In the genomic region with DNA sequence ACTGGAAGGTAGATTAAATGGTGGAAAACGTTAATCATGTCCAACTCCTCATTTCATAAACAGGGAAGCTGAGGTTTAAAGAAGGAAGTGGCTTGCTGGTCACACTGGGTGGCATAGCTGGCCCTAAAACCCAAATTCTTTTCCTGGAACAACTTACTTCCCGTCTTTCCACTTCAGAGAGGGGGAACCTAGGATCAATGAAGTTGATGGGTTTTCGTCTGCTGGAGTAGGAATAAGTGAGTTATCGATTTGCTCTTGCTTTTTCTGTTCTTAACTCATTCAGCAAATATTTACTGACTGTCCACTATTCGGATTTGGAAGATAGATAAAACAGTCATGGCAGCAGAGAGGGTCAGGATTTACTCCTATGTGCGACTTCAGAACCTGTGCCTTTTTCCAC, we compare ENCODE assay signal across 14 cellular contexts. TPM values are rescaled to one million over a fixed set of nuclear protein-coding genes. Genes with fewer than 3 reads are reported as not detected.
DNase-seq lines count a peak whose midpoint lies in the region; ATAC-seq and TF ChIP-seq lines count a peak whose summit lies in the region.
"Had no signal": no experiment of that assay in that cellular context is flagged by ENCODE, and none has a peak within 500 bp of the region (broad histone marks: within the 10 kb centered on the region; RNA-seq: fewer than 3 reads in every experiment).

No MANE protein-coding gene starts in this region.

- no peak overlapping the region for H3K4me3 Mint-ChIP-seq in endodermal cell

- H3K27me3 Mint-ChIP-seq in endodermal cell (ENCODE audit: insufficient read depth), result no peaks in the 10 kb centered on the region
- H3K27me3 Mint-ChIP-seq: activated CD4-positive, alpha-beta memory T cell treated with anti-CD3 and anti-CD28 coated beads, Interleukin-2, amount 10 ng/mL, durations not matched to agents 7 days and 5 days had no signal

- peak overlapping the region in 6 of 10 donors; percentile 2 to 97 (median 94) for H3K27ac ChIP-seq in heart right ventricle
- H3K27ac ChIP-seq in endodermal cell (ENCODE audit: low read depth, low read length), result no peak overlapping the region
- peak overlapping the region; percentile 97 for H3K27ac ChIP-seq in upper lobe of right lung

- TF ChIP-seq CTCF in heart right ventricle (IDR thresholded peaks at IDR 0.05) (no peak), endodermal cell (conservative IDR thresholded peaks at IDR 0.05) (no peak), upper lobe of right lung (IDR thresholded peaks at IDR 0.05) (no peak)

- H3K36me3 Mint-ChIP-seq in endodermal cell (ENCODE audit: low read depth), result peaks cover 11% of the 10 kb centered on the region

- H3K4me3 ChIP-seq in heart right ventricle (peak overlapping the region in 1 of 10 donors; percentile 69), endodermal cell (ENCODE audit: low read length) (no peak overlapping the region), upper lobe of right lung (peak overlapping the region; percentile 64)
- H3K4me3 ChIP-seq: lung had no signal

- intact Hi-C loops in heart right ventricle (cut with DNase I) (loop anchor here in 4 of 10 donors (2.0 to 5.0 kb wide), 4 partner anchors 39 to 75 kb away; a partner anchor contains a TSS), left ventricle myocardium superior (cut with micrococcal nuclease) (no loop called here), upper lobe of right lung (cut with DNase I) (loop anchor here (10.0 kb wide), 1 partner anchor 73 kb away; no protein-coding TSS in a partner anchor)

- ATAC-seq in heart right ventricle (no peak), left ventricle myocardium superior (no peak), upper lobe of right lung (no peak), GM21360 (IDR thresholded peaks at IDR 0.05; ENCODE audit: unreplicated experiment) (no peak)

- no peak overlapping the region for H3K9ac ChIP-seq in endodermal cell (ENCODE audit: extremely low read depth, low read length, poor library complexity, severe bottlenecking)

- WGBS in heart right ventricle, 2 donors, result 82% methylated on average over 6 of the region's 6 CpGs
- WGBS in endodermal cell (ENCODE audit: insufficient coverage in 1 of 2, insufficient read length in 1 of 2), 2 experiments, result 90 to 100% methylated on average over 3 to 6 of the region's 6 CpGs

- DNase-seq in heart right ventricle, result no peak
- no peak for DNase-seq in left ventricle myocardium superior
- peak; percentile 10 for DNase-seq in endodermal cell
- DNase-seq in upper lobe of right lung, result no peak
- no peak for DNase-seq in NCI-H1092 treated with DMSO at 0.1 percent for 48 hours (lab: John Stamatoyannopoulos, UW)
- DNase-seq: activated CD4-positive, alpha-beta memory T cell treated with anti-CD3 and anti-CD28 coated beads, Interleukin-2, amount 10 ng/mL, durations not matched to agents 7 days and 5 days; caudate nucleus; DMS53; GM23248; hippocampal formation; T-helper 2 cell had no signal

- H3K27ac Mint-ChIP-seq in endodermal cell, result no peak overlapping the region

- H3K4me1 ChIP-seq in heart right ventricle (peaks cover 10 to 79% (median 46%) of the 10 kb centered on the region in 9 donors), endodermal cell (ENCODE audit: control insufficient read depth, insufficient read depth, low read length) (no peaks in the 10 kb centered on the region), upper lobe of right lung (peaks cover 66% of the 10 kb centered on the region)

- H3K36me3 ChIP-seq in heart right ventricle (peaks cover 0 to 22% (median 9%) of the 10 kb centered on the region in 9 donors), endodermal cell (ENCODE audit: control insufficient read depth, insufficient read depth, low read length) (peaks cover 16% of the 10 kb centered on the region), upper lobe of right lung (peaks cover 21% of the 10 kb centered on the region)

- H3K27me3 ChIP-seq in heart right ventricle (no peaks in the 10 kb centered on the region), endodermal cell (ENCODE audit: control insufficient read depth, insufficient read depth, low read length, poor library complexity, severe bottlenecking) (no peaks in the 10 kb centered on the region), upper lobe of right lung (no peaks in the 10 kb centered on the region)

- H3K9me3 ChIP-seq in heart right ventricle (no peaks in the 10 kb centered on the region), endodermal cell (ENCODE audit: control insufficient read depth, low read length) (no peaks in the 10 kb centered on the region), upper lobe of right lung (no peaks in the 10 kb centered on the region)

- H3K4me1 Mint-ChIP-seq in endodermal cell, result peaks cover 26% of the 10 kb centered on the region

- H3K9me3 Mint-ChIP-seq in endodermal cell, result no peaks in the 10 kb centered on the region
- H3K9me3 Mint-ChIP-seq: activated CD4-positive, alpha-beta memory T cell treated with anti-CD3 and anti-CD28 coated beads, Interleukin-2, amount 10 ng/mL, durations not matched to agents 7 days and 5 days had no signal

RNA-seq across cellular contexts. Expression of a gene that starts 1.2 kb away (rescaled TPM):
- total RNA-seq in heart right ventricle, result 10 to 100 TPM; 13.9 to 27.9 (median 18.2) TPM
- 10 to 100 TPM; 11.7 to 34.5 TPM for polyA plus RNA-seq in heart right ventricle
- 22.6 TPM for total RNA-seq in left ventricle myocardium superior
- total RNA-seq in endodermal cell, result 10 to 100 TPM; 22.1 to 23.8 TPM
- 16.4 TPM for polyA plus RNA-seq in endodermal cell (2013, experiment 1 of 2)
- polyA plus RNA-seq in endodermal cell (2013, experiment 2 of 2), result 15.6 TPM
- total RNA-seq in upper lobe of right lung, result 46.5 TPM

RNA-seq across cellular contexts. Expression of a gene that starts 13.6 kb away (rescaled TPM):
- total RNA-seq in heart right ventricle, result 100 to 1,000 TPM in 5 of 10 donors, 10 to 100 TPM in 5; 66.9 to 161 (median 102) TPM
- 10 to 100 TPM; 48.4 to 64.5 TPM for polyA plus RNA-seq in heart right ventricle
- 76.9 TPM for total RNA-seq in left ventricle myocardium superior
- total RNA-seq in endodermal cell, result 100 to 1,000 TPM in 1 of 2 donors, 10 to 100 TPM in 1; 78.0 to 118 TPM
- 34.2 TPM for polyA plus RNA-seq in endodermal cell (2013, experiment 1 of 2)
- 32.7 TPM for polyA plus RNA-seq in endodermal cell (2013, experiment 2 of 2)
- 345 TPM for total RNA-seq in upper lobe of right lung

RNA-seq across cellular contexts. Expression of a gene that starts 16.3 kb away (rescaled TPM):
- total RNA-seq in heart right ventricle, result 1 to 10 TPM in 8 of 10 donors, under 1 TPM in 2; 0.59 to 2.4 (median 1.3) TPM
- 1 to 10 TPM in 1 of 2 donors, under 1 TPM in 1; 0.43 to 1.1 TPM for polyA plus RNA-seq in heart right ventricle
- total RNA-seq in left ventricle myocardium superior, result 2.1 TPM
- total RNA-seq in endodermal cell, result 1 to 10 TPM; 2.0 to 2.4 TPM
- polyA plus RNA-seq in endodermal cell (2013, experiment 1 of 2), result 0.32 TPM
- 0.46 TPM for polyA plus RNA-seq in endodermal cell (2013, experiment 2 of 2)
- total RNA-seq in upper lobe of right lung, result not detected
- total RNA-seq: activated CD4-positive, alpha-beta memory T cell treated with anti-CD3 and anti-CD28 coated beads, Interleukin-2, amount 10 ng/mL, durations not matched to agents 7 days and 5 days; GM23248; lung; M059J had no signal

RNA-seq across cellular contexts. Expression of a gene that starts 46.3 kb away (rescaled TPM):
- total RNA-seq in heart right ventricle, result 100 to 1,000 TPM; 284 to 676 (median 334) TPM
- 100 to 1,000 TPM; 353 to 381 TPM for polyA plus RNA-seq in heart right ventricle
- total RNA-seq in left ventricle myocardium superior, result 339 TPM
- total RNA-seq in endodermal cell, result 10 to 100 TPM; 63.2 to 69.1 TPM
- 39.0 TPM for polyA plus RNA-seq in endodermal cell (2013, experiment 1 of 2)
- 41.4 TPM for polyA plus RNA-seq in endodermal cell (2013, experiment 2 of 2)
- 66.2 TPM for total RNA-seq in upper lobe of right lung

RNA-seq across cellular contexts. Expression of a gene that starts 53.7 kb away (rescaled TPM):
- under 1 TPM in 2 of 10 donors, not detected in 8; 0.24 to 0.28 TPM for total RNA-seq in heart right ventricle
- polyA plus RNA-seq in heart right ventricle, result under 1 TPM in 1 of 2 donors, not detected in 1; 0.06 TPM
- not detected for total RNA-seq in left ventricle myocardium superior
- under 1 TPM; 0.20 to 0.46 TPM for total RNA-seq in endodermal cell
- 0.50 TPM for polyA plus RNA-seq in endodermal cell (2013, experiment 1 of 2)
- 0.17 TPM for polyA plus RNA-seq in endodermal cell (2013, experiment 2 of 2)
- 0.29 TPM for total RNA-seq in upper lobe of right lung
- total RNA-seq: GM23248, M059J had no signal
- polyA plus RNA-seq: GM23248 had no signal
